23 cellular contexts compared by ENCODE assay signal in genomic region chr11:35633827-35634226, GRCh38.
DNase-seq lines count a peak whose midpoint lies in the region; ATAC-seq and TF ChIP-seq lines count a peak whose summit lies in the region.
"Had no signal": no experiment of that assay in that cellular context is flagged by ENCODE, and none has a peak within 500 bp of the region (broad histone marks: within the 10 kb centered on the region; RNA-seq: fewer than 3 reads in every experiment).

No MANE protein-coding gene starts in this region.

- H3K4me3 ChIP-seq in BLaER1 (no peak overlapping the region), Loucy (ENCODE audit: low read length, poor library complexity, severe bottlenecking) (peak overlapping the region; percentile 1)
- no peak overlapping the region for H3K4me3 ChIP-seq in BLaER1 treated with 17β-estradiol and CSF1 and Interleukin-3, amounts not matched to agents 10 nM and 100 nM
- H3K4me3 ChIP-seq: GM12878 had no signal

- peak; percentile 25 for DNase-seq in HuH-7 (ENCODE audit: low spot score)
- DNase-seq in NCI-H345 treated with DMSO at 0.1 percent for 48 hours (lab: John Stamatoyannopoulos, UW; ENCODE audit: unreplicated experiment), result no peak
- DNase-seq: 8988T; ACHN; BE2C; C1 segment of cervical spinal cord; CD4-positive, alpha-beta memory T cell; CD4-positive, CD25-positive, alpha-beta regulatory T cell; CD8-positive, alpha-beta memory T cell; COR-L47; DMS 273 treated with DMSO at 0.1 percent for 48 hours; DMS153; DMS53; DMS79; DND-41; EL; GDM1 had no signal

- H4K20me1 ChIP-seq in BLaER1, result no peaks in the 10 kb centered on the region
- no peaks in the 10 kb centered on the region for H4K20me1 ChIP-seq in BLaER1 treated with 17β-estradiol and CSF1 and Interleukin-3, amounts not matched to agents 10 nM and 100 nM
- no peaks in the 10 kb centered on the region for H4K20me1 ChIP-seq in Loucy (ENCODE audit: insufficient read depth, low read length, poor library complexity, severe bottlenecking)

- H3K36me3 ChIP-seq in BLaER1 (no peaks in the 10 kb centered on the region), Loucy (ENCODE audit: insufficient read depth, low read length) (no peaks in the 10 kb centered on the region)
- H3K36me3 ChIP-seq in BLaER1 treated with 17β-estradiol and CSF1 and Interleukin-3, amounts not matched to agents 10 nM and 100 nM, result no peaks in the 10 kb centered on the region
- H3K36me3 ChIP-seq: BE2C had no signal

- no peak for TF ChIP-seq CTCF in Loucy (conservative IDR thresholded peaks at IDR 0.05; ENCODE audit: low read length)

- H3K4me1 ChIP-seq in BLaER1 (peaks cover 38% of the 10 kb centered on the region), Loucy (ENCODE audit: insufficient read depth, low read length, poor library complexity, severe bottlenecking) (peaks cover 29% of the 10 kb centered on the region)
- peaks cover 8 to 37% (median 29%) of the 10 kb centered on the region in 10 experiments; a peak in 19 of 20 replicates for H3K4me1 ChIP-seq in BLaER1 treated with 17β-estradiol and CSF1 and Interleukin-3, amounts not matched to agents 10 nM and 100 nM
- H3K4me1 ChIP-seq: BE2C had no signal

- no peaks in the 10 kb centered on the region for H3K79me2 ChIP-seq in Loucy (ENCODE audit: insufficient read depth, low read length)

- H3K9me3 ChIP-seq in BLaER1 (no peaks in the 10 kb centered on the region), Loucy (ENCODE audit: insufficient read depth, low read depth, low read length) (no peaks in the 10 kb centered on the region)
- H3K9me3 ChIP-seq in BLaER1 treated with 17β-estradiol and CSF1 and Interleukin-3, amounts not matched to agents 10 nM and 100 nM (replicated peaks in 1 of 11), result no peaks in the 10 kb centered on the region
- H3K9me3 ChIP-seq: BE2C had no signal

- ATAC-seq in HG02623 (IDR thresholded peaks at IDR 0.05; ENCODE audit: unreplicated experiment) (no peak), GM18858 (IDR thresholded peaks at IDR 0.05; ENCODE audit: unreplicated experiment) (no peak)
- ATAC-seq: GM12878 had no signal

- H3K9me2 ChIP-seq in Loucy (replicated peaks; ENCODE audit: low read depth, low read length), result no peaks in the 10 kb centered on the region

- peak overlapping the region; percentile 32; the same call in 1 of the 2 replicates for H3K27ac ChIP-seq in BLaER1
- no peak overlapping the region for H3K27ac ChIP-seq in BLaER1 treated with 17β-estradiol and CSF1 and Interleukin-3, amounts not matched to agents 10 nM and 100 nM

- H3K27me3 ChIP-seq in BLaER1 (no peaks in the 10 kb centered on the region), Loucy (ENCODE audit: insufficient read depth, low read length, poor library complexity, severe bottlenecking) (no peaks in the 10 kb centered on the region)
- no peaks in the 10 kb centered on the region for H3K27me3 ChIP-seq in BLaER1 treated with 17β-estradiol and CSF1 and Interleukin-3, amounts not matched to agents 10 nM and 100 nM
- H3K27me3 ChIP-seq: BE2C had no signal

- H3K9ac ChIP-seq in BLaER1 (peak overlapping the region; percentile 1; the same call in 1 of the 2 replicates), Loucy (ENCODE audit: low read depth, low read length, poor library complexity, severe bottlenecking) (peak overlapping the region; percentile 6)
- H3K9ac ChIP-seq in BLaER1 treated with 17β-estradiol and CSF1 and Interleukin-3, amounts not matched to agents 10 nM and 100 nM, result no peak overlapping the region

- no peak overlapping the region; the same call in 1 of the 2 replicates for H2AFZ ChIP-seq in Loucy (ENCODE audit: low read length)

- no peaks in the 10 kb centered on the region for H3F3A ChIP-seq in Loucy (ENCODE audit: low read depth)

- H3K4me2 ChIP-seq in BLaER1 (peak overlapping the region; percentile 72), Loucy (ENCODE audit: low read depth, low read length, poor library complexity, severe bottlenecking) (peak overlapping the region; percentile 54)
- H3K4me2 ChIP-seq in BLaER1 treated with 17β-estradiol and CSF1 and Interleukin-3, amounts not matched to agents 10 nM and 100 nM, result peak overlapping the region in 9 of 11 experiments; percentile 17 to 80 (median 57); a peak in 17 of 22 replicates

Comparison
In these comparisons a context has a peak if more than half of its experiments do, and no peak if none do; other contexts are left out.
1. H3K9ac ChIP-seq: peak in BLaER1 (single experiment) and Loucy (single experiment); none in BLaER1 treated with 17β-estradiol and CSF1 and Interleukin-3, amounts not matched to agents 10 nM and 100 nM (0 of 11).
2. Peak in every context shown above with its lines, with median percentiles within 50 percentile points of each other: H3K4me2 ChIP-seq.